ENCODE assay signal across 28 cellular contexts in genomic region chr2:158714420-158714819, GRCh38.
"Had no signal": no experiment of that assay in that cellular context is flagged by ENCODE, and none has a peak within 500 bp of the region (broad histone marks: within the 10 kb centered on the region; RNA-seq: fewer than 3 reads in every experiment).

No MANE protein-coding gene starts in this region.

- H3K36me3 Mint-ChIP-seq: activated naive CD8-positive, alpha-beta T cell treated with anti-CD3 and anti-CD28 coated beads for 36 hours; T-cell had no signal

- H3K4me3 Mint-ChIP-seq: activated CD4-positive, alpha-beta T cell treated with anti-CD3 and anti-CD28 coated beads, Interleukin-2, amount 10 ng/mL, durations not matched to agents 24 days and 14 days; activated CD8-positive, alpha-beta T cell treated with anti-CD3 and anti-CD28 coated beads for 36 hours; activated naive CD8-positive, alpha-beta T cell treated with anti-CD3 and anti-CD28 coated beads for 36 hours; activated T-cell treated with anti-CD3 and anti-CD28 coated beads, Interleukin-2, amount 50 U/mL, for 72 hours; activated T-helper 17 cell treated with anti-CD3 and anti-CD28 coated beads, Interleukin-2, amount 50 U/mL, for 72 hours; T-cell; T-helper 17 cell had no signal

- H3K27ac Mint-ChIP-seq: activated CD4-positive, alpha-beta T cell treated with anti-CD3 and anti-CD28 coated beads, Interleukin-2, amount 10 ng/mL, durations not matched to agents 24 days and 14 days; activated CD8-positive, alpha-beta T cell treated with anti-CD3 and anti-CD28 coated beads for 36 hours; activated naive CD8-positive, alpha-beta T cell treated with anti-CD3 and anti-CD28 coated beads for 36 hours; activated T-cell treated with anti-CD3 and anti-CD28 coated beads, Interleukin-2, amount 50 U/mL, for 72 hours; activated T-helper 17 cell treated with anti-CD3 and anti-CD28 coated beads, Interleukin-2, amount 50 U/mL, for 72 hours; IgD-negative memory B cell; T-cell; T-helper 17 cell had no signal

- H3K4me1 Mint-ChIP-seq: activated CD4-positive, alpha-beta T cell treated with anti-CD3 and anti-CD28 coated beads, Interleukin-2, amount 10 ng/mL, durations not matched to agents 24 days and 14 days; activated naive CD8-positive, alpha-beta T cell treated with anti-CD3 and anti-CD28 coated beads for 36 hours; activated T-helper 17 cell treated with anti-CD3 and anti-CD28 coated beads, Interleukin-2, amount 50 U/mL, for 72 hours; IgD-negative memory B cell; T-cell; T-helper 17 cell had no signal

- H3K27ac ChIP-seq: brain microvascular endothelial cell, WERI-Rb-1 had no signal

- H3K36me3 ChIP-seq: brain microvascular endothelial cell, WERI-Rb-1 had no signal

- DNase-seq: activated CD4-positive, alpha-beta T cell treated with anti-CD3 and anti-CD28 coated beads, Interleukin-2, amount 10 ng/mL, durations not matched to agents 24 days and 14 days; activated CD4-positive, alpha-beta T cell treated with anti-CD3 and anti-CD28 coated beads, Interleukin-2, amount 50 U/mL, for 4 hours; activated CD8-positive, alpha-beta T cell treated with anti-CD3 and anti-CD28 coated beads for 36 hours; activated effector memory CD4-positive, alpha-beta T cell treated with anti-CD3 and anti-CD28 coated beads, Interleukin-2, amount 50 U/mL, for 16 hours; activated naive CD4-positive, alpha-beta T cell; activated naive CD4-positive, alpha-beta T cell treated with anti-CD3 and anti-CD28 coated beads, Interleukin-2, amount 50 U/mL, for 16 hours; activated naive CD8-positive, alpha-beta T cell treated with anti-CD3 and anti-CD28 coated beads for 36 hours; activated T-cell treated with anti-CD3 and anti-CD28 coated beads, Interleukin-2, amount 50 U/mL, for 1 hour; activated T-cell treated with anti-CD3 and anti-CD28 coated beads, Interleukin-2, amount 50 U/mL, for 72 hours; amniotic stem cell; aorta; brain microvascular endothelial cell; Karpas-422; KBM-7; NCI-H1105; NCI-H1417 treated with DMSO at 0.1 percent for 48 hours; NCI-H187 treated with DMSO at 0.1 percent for 48 hours; NCI-H345; NCI-H524 treated with DMSO at 0.1 percent for 48 hours; SIG-M5; T-cell; T-helper 17 cell; T-helper 9 cell; WERI-Rb-1 had no signal

- H3K27me3 ChIP-seq: brain microvascular endothelial cell had no signal

- ATAC-seq: activated CD8-positive, alpha-beta T cell treated with anti-CD3 and anti-CD28 coated beads for 36 hours; activated T-cell treated with anti-CD3 and anti-CD28 coated beads, Interleukin-2, amount 50 U/mL, for 72 hours; activated T-helper 17 cell treated with anti-CD3 and anti-CD28 coated beads, Interleukin-2, amount 50 U/mL, for 72 hours; Panc1; SK-N-SH treated with all-trans-retinoic acid at 6 μM for 48 hours; T-cell; T-helper 17 cell had no signal
